In the genomic region with DNA sequence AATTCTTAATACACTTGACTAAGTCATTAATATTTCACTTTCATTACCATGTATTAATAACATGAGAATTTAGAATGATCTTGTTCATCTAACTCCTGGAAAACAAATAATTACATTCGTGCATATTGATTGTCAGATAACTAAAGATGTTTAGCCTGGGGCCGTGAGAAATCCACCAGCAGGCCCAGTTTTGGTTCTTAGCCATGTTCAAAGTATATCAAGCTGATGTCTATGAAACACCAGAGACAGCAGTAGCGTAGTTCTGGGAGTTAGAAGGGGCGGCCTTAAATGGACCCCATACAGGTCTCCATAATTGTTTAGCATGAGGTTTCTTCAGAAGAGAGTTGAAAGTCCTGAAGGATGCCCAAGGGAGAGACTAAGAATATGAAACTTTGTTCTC, we compare ENCODE assay signal across 22 cellular contexts.
DNase-seq lines count a peak whose midpoint lies in the region; ATAC-seq and TF ChIP-seq lines count a peak whose summit lies in the region.
"Had no signal": no experiment of that assay in that cellular context is flagged by ENCODE, and none has a peak within 500 bp of the region (broad histone marks: within the 10 kb centered on the region; RNA-seq: fewer than 3 reads in every experiment).

No MANE protein-coding gene starts in this region.

- no peak for TF ChIP-seq EP300 in SK-N-SH (IDR thresholded peaks at IDR 0.05; ENCODE audit: borderline replicate concordance in 1 of 2, low read depth in 1 of 2, low read length in 1 of 2)

- H3F3A ChIP-seq in SK-N-SH (replicated peaks; ENCODE audit: insufficient read depth) = no peaks in the 10 kb centered on the region
- peaks cover 7% of the 10 kb centered on the region; the same call in 1 of the 2 replicates for H3F3A ChIP-seq in MM.1S (ENCODE audit: insufficient read depth, low read length)

- TF ChIP-seq CTCF in SK-N-SH (IDR thresholded peaks at IDR 0.05) = no peak
- no peak for TF ChIP-seq CTCF in MM.1S (IDR thresholded peaks at IDR 0.05; ENCODE audit: low read length)

- H3K4me2 ChIP-seq in SK-N-SH (no peak overlapping the region), MM.1S (ENCODE audit: low read depth, low read length) (peak overlapping the region; percentile 38; the same call in 1 of the 2 replicates)
- H3K4me2 ChIP-seq: A549, BLaER1 had no signal

- CTCF ChIA-PET in SK-N-SH (lab: Yijun Ruan, JAX) = interaction anchor here (1.4 kb wide), 1 partner anchor 16 kb away, joined by 3 read pairs; no protein-coding TSS in a partner anchor

- no peak overlapping the region for H3K27ac ChIP-seq in SK-N-SH (ENCODE audit: low read depth in 2 of 2, low read length in 1 of 2)
- no peak overlapping the region for H3K27ac ChIP-seq in MM.1S (ENCODE audit: low read length)
- no peak overlapping the region for H3K27ac ChIP-seq in caudate nucleus (ENCODE audit: low read depth, low read length)
- H3K27ac ChIP-seq: 22Rv1, A549, BLaER1 had no signal

- H2AFZ ChIP-seq in SK-N-SH (ENCODE audit: low read depth) (no peak overlapping the region), MM.1S (ENCODE audit: low read length) (no peak overlapping the region)

- H4K20me1 ChIP-seq in SK-N-SH (ENCODE audit: insufficient read depth) = no peaks in the 10 kb centered on the region
- H4K20me1 ChIP-seq in MM.1S (ENCODE audit: insufficient read depth, low read length) = no peaks in the 10 kb centered on the region
- H4K20me1 ChIP-seq: BLaER1 had no signal

- H3K9me2 ChIP-seq in SK-N-SH = no peaks in the 10 kb centered on the region
- no peaks in the 10 kb centered on the region for H3K9me2 ChIP-seq in MM.1S (replicated peaks; ENCODE audit: insufficient read depth, low read length)

- no peaks in the 10 kb centered on the region for H3K79me2 ChIP-seq in SK-N-SH (ENCODE audit: insufficient read depth)
- no peaks in the 10 kb centered on the region for H3K79me2 ChIP-seq in MM.1S (ENCODE audit: low read length)

- TF ChIP-seq RAD21 in SK-N-SH (IDR thresholded peaks at IDR 0.05; ENCODE audit: low read length) = no peak

- no peaks in the 10 kb centered on the region for H3K36me3 ChIP-seq in SK-N-SH (replicated peaks in 1 of 2; ENCODE audit: control insufficient read depth in 1 of 2, insufficient read depth in 2 of 2, low read length in 1 of 2)
- H3K36me3 ChIP-seq in MM.1S (replicated peaks; ENCODE audit: insufficient read depth, low read length) = no peaks in the 10 kb centered on the region
- H3K36me3 ChIP-seq: BLaER1 had no signal

- H3K4me1 ChIP-seq in SK-N-SH (ENCODE audit: control insufficient read depth in 1 of 2, insufficient read depth in 2 of 2, low read depth in 1 of 2, low read length in 1 of 2) (peaks cover 0 to 4% of the 10 kb centered on the region in 2 experiments; a peak in 1 of 4 replicates), MM.1S (ENCODE audit: low read length) (peaks cover 24% of the 10 kb centered on the region)
- H3K4me1 ChIP-seq: A549, BLaER1 had no signal

- H3K9me3 ChIP-seq in SK-N-SH = no peaks in the 10 kb centered on the region
- H3K9me3 ChIP-seq in MM.1S (replicated peaks; ENCODE audit: insufficient read depth, low read length) = no peaks in the 10 kb centered on the region
- H3K9me3 ChIP-seq: A549, BLaER1 had no signal

- WGBS in SK-N-SH (ENCODE audit: low lambda C conversion rate) = 80% methylated on average over 4 of the region's 4 CpGs

- H3K27me3 ChIP-seq in SK-N-SH (ENCODE audit: insufficient read depth) (no peaks in the 10 kb centered on the region), MM.1S (replicated peaks; ENCODE audit: insufficient read depth, low read length) (no peaks in the 10 kb centered on the region)
- H3K27me3 ChIP-seq: BLaER1 had no signal

- no peak overlapping the region for H3K4me3 ChIP-seq in SK-N-SH (ENCODE audit: low read depth in 2 of 2, low read length in 1 of 2)
- no peak overlapping the region for H3K4me3 ChIP-seq in MM.1S (ENCODE audit: low read length)
- H3K4me3 ChIP-seq: A549, BLaER1, GM12878 had no signal

- no peak overlapping the region for H3K9ac ChIP-seq in SK-N-SH
- no peak overlapping the region for H3K9ac ChIP-seq in MM.1S (ENCODE audit: low read length)
- H3K9ac ChIP-seq: BLaER1 had no signal

- POLR2A ChIA-PET in SK-N-SH (lab: Yijun Ruan, JAX) = no interaction called here

- DNase-seq in SK-N-SH = peak; percentile 10
- DNase-seq in MM.1S = no peak
- DNase-seq in caudate nucleus (lab: John Stamatoyannopoulos, UW) = no peak
- no peak for DNase-seq in activated naive CD4-positive, alpha-beta T cell treated with Interleukin-2 at 50 U/mL for 16 hours
- DNase-seq: AML-193; C1 segment of cervical spinal cord; CD4-positive, alpha-beta memory T cell; CD4-positive, CD25-positive, alpha-beta regulatory T cell; CD8-positive, alpha-beta memory T cell; COR-L47; DMS 273 treated with DMSO at 0.1 percent for 48 hours; DMS153; DMS53; DMS79; DND-41; EL; GDM1 had no signal

- no peak for ATAC-seq in SK-N-SH treated with all-trans-retinoic acid at 6 μM for 48 hours
- ATAC-seq: A549, GM12878 had no signal

TF ChIP-seq in SK-N-SH, 30 proteins besides CTCF, POLR2A, EP300 and RAD21:
- TF ChIP-seq, protein P1, sequence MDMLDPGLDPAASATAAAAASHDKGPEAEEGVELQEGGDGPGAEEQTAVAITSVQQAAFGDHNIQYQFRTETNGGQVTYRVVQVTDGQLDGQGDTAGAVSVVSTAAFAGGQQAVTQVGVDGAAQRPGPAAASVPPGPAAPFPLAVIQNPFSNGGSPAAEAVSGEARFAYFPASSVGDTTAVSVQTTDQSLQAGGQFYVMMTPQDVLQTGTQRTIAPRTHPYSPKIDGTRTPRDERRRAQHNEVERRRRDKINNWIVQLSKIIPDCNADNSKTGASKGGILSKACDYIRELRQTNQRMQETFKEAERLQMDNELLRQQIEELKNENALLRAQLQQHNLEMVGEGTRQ (IDR thresholded peaks at IDR 0.05; ENCODE audit: borderline replicate concordance, low read depth, low read length) = no peak
- TF ChIP-seq GATA2 (CRISPR knock-in tag; IDR thresholded peaks at IDR 0.05) = peak; percentile 39; the same call in 1 of the 2 replicates

TF ChIP-seq in SK-N-SH treated with all-trans-retinoic acid at 6 μM for 48 hours, 23 proteins besides CTCF, POLR2A, EP300 and RAD21 (continues in another document):
- TF ChIP-seq SNAI2 (CRISPR knock-in tag; IDR thresholded peaks at IDR 0.05) = no peak
- TF ChIP-seq CSDC2 (CRISPR knock-in tag; IDR thresholded peaks at IDR 0.05) = no peak
- TF ChIP-seq GLIS3 (CRISPR knock-in tag; IDR thresholded peaks at IDR 0.05) = no peak
- TF ChIP-seq ZFP3 (CRISPR knock-in tag; IDR thresholded peaks at IDR 0.05) = no peak
- TF ChIP-seq TCF4 (CRISPR knock-in tag; IDR thresholded peaks at IDR 0.05; ENCODE audit: borderline replicate concordance) = no peak
- TF ChIP-seq PPARA (CRISPR knock-in tag; IDR thresholded peaks at IDR 0.05; ENCODE audit: borderline replicate concordance) = no peak
- no peak for TF ChIP-seq ZFP30 (CRISPR knock-in tag; IDR thresholded peaks at IDR 0.05)
- TF ChIP-seq, protein P2, sequence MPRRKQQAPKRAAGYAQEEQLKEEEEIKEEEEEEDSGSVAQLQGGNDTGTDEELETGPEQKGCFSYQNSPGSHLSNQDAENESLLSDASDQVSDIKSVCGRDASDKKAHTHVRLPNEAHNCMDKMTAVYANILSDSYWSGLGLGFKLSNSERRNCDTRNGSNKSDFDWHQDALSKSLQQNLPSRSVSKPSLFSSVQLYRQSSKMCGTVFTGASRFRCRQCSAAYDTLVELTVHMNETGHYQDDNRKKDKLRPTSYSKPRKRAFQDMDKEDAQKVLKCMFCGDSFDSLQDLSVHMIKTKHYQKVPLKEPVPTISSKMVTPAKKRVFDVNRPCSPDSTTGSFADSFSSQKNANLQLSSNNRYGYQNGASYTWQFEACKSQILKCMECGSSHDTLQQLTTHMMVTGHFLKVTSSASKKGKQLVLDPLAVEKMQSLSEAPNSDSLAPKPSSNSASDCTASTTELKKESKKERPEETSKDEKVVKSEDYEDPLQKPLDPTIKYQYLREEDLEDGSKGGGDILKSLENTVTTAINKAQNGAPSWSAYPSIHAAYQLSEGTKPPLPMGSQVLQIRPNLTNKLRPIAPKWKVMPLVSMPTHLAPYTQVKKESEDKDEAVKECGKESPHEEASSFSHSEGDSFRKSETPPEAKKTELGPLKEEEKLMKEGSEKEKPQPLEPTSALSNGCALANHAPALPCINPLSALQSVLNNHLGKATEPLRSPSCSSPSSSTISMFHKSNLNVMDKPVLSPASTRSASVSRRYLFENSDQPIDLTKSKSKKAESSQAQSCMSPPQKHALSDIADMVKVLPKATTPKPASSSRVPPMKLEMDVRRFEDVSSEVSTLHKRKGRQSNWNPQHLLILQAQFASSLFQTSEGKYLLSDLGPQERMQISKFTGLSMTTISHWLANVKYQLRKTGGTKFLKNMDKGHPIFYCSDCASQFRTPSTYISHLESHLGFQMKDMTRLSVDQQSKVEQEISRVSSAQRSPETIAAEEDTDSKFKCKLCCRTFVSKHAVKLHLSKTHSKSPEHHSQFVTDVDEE (CRISPR knock-in tag; IDR thresholded peaks at IDR 0.05) = no peak
- TF ChIP-seq, protein P3, sequence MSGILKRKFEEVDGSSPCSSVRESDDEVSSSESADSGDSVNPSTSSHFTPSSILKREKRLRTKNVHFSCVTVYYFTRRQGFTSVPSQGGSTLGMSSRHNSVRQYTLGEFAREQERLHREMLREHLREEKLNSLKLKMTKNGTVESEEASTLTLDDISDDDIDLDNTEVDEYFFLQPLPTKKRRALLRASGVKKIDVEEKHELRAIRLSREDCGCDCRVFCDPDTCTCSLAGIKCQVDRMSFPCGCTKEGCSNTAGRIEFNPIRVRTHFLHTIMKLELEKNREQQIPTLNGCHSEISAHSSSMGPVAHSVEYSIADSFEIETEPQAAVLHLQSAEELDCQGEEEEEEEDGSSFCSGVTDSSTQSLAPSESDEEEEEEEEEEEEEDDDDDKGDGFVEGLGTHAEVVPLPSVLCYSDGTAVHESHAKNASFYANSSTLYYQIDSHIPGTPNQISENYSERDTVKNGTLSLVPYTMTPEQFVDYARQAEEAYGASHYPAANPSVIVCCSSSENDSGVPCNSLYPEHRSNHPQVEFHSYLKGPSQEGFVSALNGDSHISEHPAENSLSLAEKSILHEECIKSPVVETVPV (CRISPR knock-in tag; IDR thresholded peaks at IDR 0.05) = no peak
- TF ChIP-seq OSR1 (CRISPR knock-in tag; IDR thresholded peaks at IDR 0.05) = no peak
- TF ChIP-seq, protein P4, sequence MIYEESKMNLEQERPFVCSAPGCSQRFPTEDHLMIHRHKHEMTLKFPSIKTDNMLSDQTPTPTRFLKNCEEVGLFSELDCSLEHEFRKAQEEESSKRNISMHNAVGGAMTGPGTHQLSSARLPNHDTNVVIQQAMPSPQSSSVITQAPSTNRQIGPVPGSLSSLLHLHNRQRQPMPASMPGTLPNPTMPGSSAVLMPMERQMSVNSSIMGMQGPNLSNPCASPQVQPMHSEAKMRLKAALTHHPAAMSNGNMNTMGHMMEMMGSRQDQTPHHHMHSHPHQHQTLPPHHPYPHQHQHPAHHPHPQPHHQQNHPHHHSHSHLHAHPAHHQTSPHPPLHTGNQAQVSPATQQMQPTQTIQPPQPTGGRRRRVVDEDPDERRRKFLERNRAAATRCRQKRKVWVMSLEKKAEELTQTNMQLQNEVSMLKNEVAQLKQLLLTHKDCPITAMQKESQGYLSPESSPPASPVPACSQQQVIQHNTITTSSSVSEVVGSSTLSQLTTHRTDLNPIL (CRISPR knock-in tag; IDR thresholded peaks at IDR 0.05; ENCODE audit: low read depth) = no peak
- no peak for TF ChIP-seq ZNF70 (CRISPR knock-in tag; IDR thresholded peaks at IDR 0.05)
- no peak for TF ChIP-seq TOX (CRISPR knock-in tag; IDR thresholded peaks at IDR 0.05; ENCODE audit: borderline replicate concordance)
